Comparison of ENCODE assay signal across 1 cellular context in the genomic region with DNA sequence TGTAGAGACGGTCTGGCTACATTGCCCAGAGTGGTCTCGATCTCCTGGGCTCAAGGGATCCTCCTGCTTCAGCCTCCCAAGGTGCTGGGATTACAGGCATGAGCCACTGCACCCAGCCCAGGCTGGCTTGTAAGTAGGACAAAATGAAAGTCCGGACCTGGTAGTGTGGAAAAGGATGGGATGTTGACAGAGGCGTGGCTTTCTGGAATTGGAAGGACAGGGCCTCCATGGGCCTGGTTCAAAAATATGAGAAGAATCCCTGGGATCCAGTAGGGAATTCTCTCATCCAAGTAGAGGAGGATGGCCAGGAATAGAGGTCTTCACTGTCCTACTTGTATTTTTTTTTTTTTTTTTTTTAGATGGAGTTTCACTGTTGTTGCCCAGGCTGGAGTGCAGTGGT.
TF ChIP-seq lines count a peak whose summit lies in the region.

No MANE protein-coding gene starts in this region.

TF ChIP-seq in HepG2, 621 proteins besides CTCF, POLR2A, EP300 and RAD21 (continued from another document):
- TF ChIP-seq, protein P1, sequence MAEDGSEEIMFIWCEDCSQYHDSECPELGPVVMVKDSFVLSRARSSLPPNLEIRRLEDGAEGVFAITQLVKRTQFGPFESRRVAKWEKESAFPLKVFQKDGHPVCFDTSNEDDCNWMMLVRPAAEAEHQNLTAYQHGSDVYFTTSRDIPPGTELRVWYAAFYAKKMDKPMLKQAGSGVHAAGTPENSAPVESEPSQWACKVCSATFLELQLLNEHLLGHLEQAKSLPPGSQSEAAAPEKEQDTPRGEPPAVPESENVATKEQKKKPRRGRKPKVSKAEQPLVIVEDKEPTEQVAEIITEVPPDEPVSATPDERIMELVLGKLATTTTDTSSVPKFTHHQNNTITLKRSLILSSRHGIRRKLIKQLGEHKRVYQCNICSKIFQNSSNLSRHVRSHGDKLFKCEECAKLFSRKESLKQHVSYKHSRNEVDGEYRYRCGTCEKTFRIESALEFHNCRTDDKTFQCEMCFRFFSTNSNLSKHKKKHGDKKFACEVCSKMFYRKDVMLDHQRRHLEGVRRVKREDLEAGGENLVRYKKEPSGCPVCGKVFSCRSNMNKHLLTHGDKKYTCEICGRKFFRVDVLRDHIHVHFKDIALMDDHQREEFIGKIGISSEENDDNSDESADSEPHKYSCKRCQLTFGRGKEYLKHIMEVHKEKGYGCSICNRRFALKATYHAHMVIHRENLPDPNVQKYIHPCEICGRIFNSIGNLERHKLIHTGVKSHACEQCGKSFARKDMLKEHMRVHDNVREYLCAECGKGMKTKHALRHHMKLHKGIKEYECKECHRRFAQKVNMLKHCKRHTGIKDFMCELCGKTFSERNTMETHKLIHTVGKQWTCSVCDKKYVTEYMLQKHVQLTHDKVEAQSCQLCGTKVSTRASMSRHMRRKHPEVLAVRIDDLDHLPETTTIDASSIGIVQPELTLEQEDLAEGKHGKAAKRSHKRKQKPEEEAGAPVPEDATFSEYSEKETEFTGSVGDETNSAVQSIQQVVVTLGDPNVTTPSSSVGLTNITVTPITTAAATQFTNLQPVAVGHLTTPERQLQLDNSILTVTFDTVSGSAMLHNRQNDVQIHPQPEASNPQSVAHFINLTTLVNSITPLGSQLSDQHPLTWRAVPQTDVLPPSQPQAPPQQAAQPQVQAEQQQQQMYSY (CRISPR knock-in tag; IDR thresholded peaks at IDR 0.05): peak; percentile 55; the same call in 1 of the 2 replicates
